15 cellular contexts compared by ENCODE assay signal in the genomic region with DNA sequence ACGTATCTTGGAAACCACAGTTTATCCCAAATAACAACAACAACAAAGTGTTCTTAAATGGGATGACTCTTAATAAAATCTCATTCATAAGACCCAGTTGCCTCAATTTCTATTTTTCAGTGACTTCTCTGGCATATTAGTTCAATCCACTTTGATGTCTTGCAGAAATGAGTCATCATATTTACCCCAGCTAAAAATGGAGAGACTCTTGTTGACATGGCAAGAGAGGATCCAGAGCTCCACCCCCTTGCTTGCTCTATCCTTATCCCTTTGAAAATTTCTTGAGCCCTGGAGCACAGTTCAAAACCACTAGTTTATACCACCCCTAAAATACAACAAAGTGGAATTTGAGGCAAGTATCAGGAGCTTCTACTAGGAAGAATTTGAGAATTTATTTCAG. TPM values are rescaled to one million over a fixed set of nuclear protein-coding genes. Genes with fewer than 3 reads are reported as not detected.
A peak's percentile ranks its signal among the peaks of the same experiment; 100 is the strongest.
DNase-seq lines count a peak whose midpoint lies in the region; ATAC-seq and TF ChIP-seq lines count a peak whose summit lies in the region.
"Had no signal": no experiment of that assay in that cellular context is flagged by ENCODE, and none has a peak within 500 bp of the region (broad histone marks: within the 10 kb centered on the region; RNA-seq: fewer than 3 reads in every experiment).

No MANE protein-coding gene starts in this region.

- H3K4me1 ChIP-seq in mammary epithelial cell (ENCODE audit: insufficient read depth, low read length) (no peaks in the 10 kb centered on the region), SK-N-SH (ENCODE audit: control insufficient read depth in 1 of 2, insufficient read depth in 2 of 2, low read depth in 1 of 2, low read length in 1 of 2) (peaks cover 0 to 3% of the 10 kb centered on the region in 2 experiments; a peak in 1 of 4 replicates), smooth muscle cell (ENCODE audit: low read depth) (peaks cover 55% of the 10 kb centered on the region), gastroesophageal sphincter (no peaks in the 10 kb centered on the region)

- no peaks in the 10 kb centered on the region for H3K27me3 Mint-ChIP-seq in MCF 10A (ENCODE audit: insufficient read depth, unreplicated experiment)

- peaks cover 7% of the 10 kb centered on the region for H3K36me3 ChIP-seq in mammary epithelial cell (ENCODE audit: insufficient read depth, low read length)
- peaks cover 83 to 96% of the 10 kb centered on the region in 2 experiments for H3K36me3 ChIP-seq in SK-N-SH (replicated peaks in 1 of 2; ENCODE audit: control insufficient read depth in 1 of 2, insufficient read depth in 2 of 2, low read length in 1 of 2)
- peaks cover 59% of the 10 kb centered on the region for H3K36me3 ChIP-seq in smooth muscle cell (ENCODE audit: low read depth)
- H3K36me3 ChIP-seq in gastroesophageal sphincter, result peaks cover 0 to 3% of the 10 kb centered on the region in 2 donors

- no peaks in the 10 kb centered on the region for H3K79me2 ChIP-seq in mammary epithelial cell (ENCODE audit: insufficient read depth, low read length)
- peaks cover 98% of the 10 kb centered on the region for H3K79me2 ChIP-seq in SK-N-SH (ENCODE audit: insufficient read depth)
- peaks cover 100% of the 10 kb centered on the region for H3K79me2 ChIP-seq in smooth muscle cell (ENCODE audit: low read depth)

- H3K4me3 Mint-ChIP-seq in MCF 10A (ENCODE audit: unreplicated experiment), result no peak overlapping the region

- H3K4me3 ChIP-seq in mammary epithelial cell (replicated peaks in 1 of 3; ENCODE audit: insufficient read depth in 1 of 3, low read depth in 2 of 3, low read length in 3 of 3) (no peak overlapping the region), SK-N-SH (ENCODE audit: low read depth in 2 of 2, low read length in 1 of 2) (no peak overlapping the region), smooth muscle cell (no peak overlapping the region), gastroesophageal sphincter (no peak overlapping the region)

- intact Hi-C loops in MCF 10A (cut with micrococcal nuclease) (no loop called here), mammary epithelial cell (cut with micrococcal nuclease) (no loop called here)

- CTCF ChIA-PET in MCF 10A (lab: Yijun Ruan, JAX) (interaction anchor here (0.6 to 0.8 kb wide), 3 partner anchors 275 to 851 kb away, joined by 3 to 5 read pairs (median 3); no protein-coding TSS in a partner anchor), mammary epithelial cell (lab: Charles Lee; ENCODE audit: low non-redundant PET) (no interaction called here), SK-N-SH (lab: Yijun Ruan, JAX) (interaction anchor here (0.8 kb wide), 1 partner anchor 9 kb away, joined by 3 read pairs; no protein-coding TSS in a partner anchor)

- peaks cover 16% of the 10 kb centered on the region for H3K36me3 Mint-ChIP-seq in MCF 10A (ENCODE audit: insufficient read depth, unreplicated experiment)

- no peak overlapping the region for H3K27ac ChIP-seq in mammary epithelial cell (ENCODE audit: insufficient read depth, low read depth, low read length)
- no peak overlapping the region for H3K27ac ChIP-seq in SK-N-SH (ENCODE audit: low read depth in 2 of 2, low read length in 1 of 2)
- peak overlapping the region; percentile 91 for H3K27ac ChIP-seq in smooth muscle cell (ENCODE audit: low read depth)
- no peak overlapping the region for H3K27ac ChIP-seq in gastroesophageal sphincter

- WGBS in mammary epithelial cell (ENCODE audit: low coverage, missing lambda C conversion rate), result 93% methylated on average over 1 of the region's 1 CpG
- 100% methylated on average over 1 of the region's 1 CpG for WGBS in SK-N-SH (ENCODE audit: low lambda C conversion rate)
- WGBS in smooth muscle cell (ENCODE audit: low lambda C conversion rate), result 21% methylated on average over 1 of the region's 1 CpG
- WGBS in gastroesophageal sphincter (ENCODE audit: low coverage in 1 of 2), 2 donors, result 67 to 77% methylated on average over 1 of the region's 1 CpG

- H3K4me1 Mint-ChIP-seq in MCF 10A (ENCODE audit: insufficient read depth, unreplicated experiment), result no peaks in the 10 kb centered on the region

- H3K9me2 ChIP-seq in SK-N-SH, result no peaks in the 10 kb centered on the region

- no peak for TF ChIP-seq POLR2A in gastroesophageal sphincter (IDR thresholded peaks at IDR 0.05)

- no peak overlapping the region for H3K27ac Mint-ChIP-seq in MCF 10A (ENCODE audit: low read depth, unreplicated experiment)

- no peaks in the 10 kb centered on the region for H3K27me3 ChIP-seq in mammary epithelial cell (ENCODE audit: insufficient read depth, low read length)
- H3K27me3 ChIP-seq in SK-N-SH (ENCODE audit: insufficient read depth), result no peaks in the 10 kb centered on the region
- no peaks in the 10 kb centered on the region for H3K27me3 ChIP-seq in smooth muscle cell (ENCODE audit: low read depth)
- no peaks in the 10 kb centered on the region for H3K27me3 ChIP-seq in gastroesophageal sphincter

- H3K9me3 ChIP-seq in mammary epithelial cell (replicated peaks; ENCODE audit: insufficient read depth, low read length), result no peaks in the 10 kb centered on the region
- H3K9me3 ChIP-seq in SK-N-SH, result no peaks in the 10 kb centered on the region; the same call in 1 of the 2 replicates
- H3K9me3 ChIP-seq in smooth muscle cell (replicated peaks; ENCODE audit: low read depth), result no peaks in the 10 kb centered on the region
- no peaks in the 10 kb centered on the region for H3K9me3 ChIP-seq in gastroesophageal sphincter

- TF ChIP-seq EP300 in SK-N-SH (IDR thresholded peaks at IDR 0.05; ENCODE audit: borderline replicate concordance in 1 of 2, low read depth in 1 of 2, low read length in 1 of 2), result no peak
- no peak for TF ChIP-seq EP300 in gastroesophageal sphincter (IDR thresholded peaks at IDR 0.05)

- no peaks in the 10 kb centered on the region for H3K9me3 Mint-ChIP-seq in MCF 10A (ENCODE audit: unreplicated experiment)

- no peak for TF ChIP-seq RAD21 in SK-N-SH (IDR thresholded peaks at IDR 0.05; ENCODE audit: low read length)

- dilution Hi-C loops in mammary epithelial cell (cut with HindIII; ENCODE audit: low sequenced_read_pairs), result no loop called here

- H2AFZ ChIP-seq in mammary epithelial cell (ENCODE audit: low read depth, low read length) (no peak overlapping the region), SK-N-SH (ENCODE audit: low read depth) (no peak overlapping the region), smooth muscle cell (ENCODE audit: low read depth) (no peak overlapping the region)

- no TSS peak for BruUV-seq in MCF 10A (replicated peaks; lab: Mats Ljungman, UMichigan)
- no TSS peak for BruUV-seq in mammary epithelial cell (replicated peaks; lab: Mats Ljungman, UMichigan)

- DNase-seq in MCF 10A (ENCODE audit: unreplicated experiment) (peak; percentile 31), mammary epithelial cell (no peak), SK-N-SH (no peak), iris pigment epithelial cell (ENCODE audit: low read depth) (peak; percentile 49), smooth muscle cell (lab: John Stamatoyannopoulos, UW; ENCODE audit: unreplicated experiment) (no peak), COLO829 (ENCODE audit: low spot score) (no peak)
- DNase-seq in activated CD8-positive, alpha-beta memory T cell treated with anti-CD3 and anti-CD28 coated beads for 24 hours, result no peak
- DNase-seq: C1 segment of cervical spinal cord, DMS153, Karpas-422, NCI-H1417, NCI-H2029, NCI-H2171 treated with DMSO at 0.1 percent for 48 hours, RPMI8226 had no signal

- TF ChIP-seq CTCF in MCF 10A (IDR thresholded peaks at IDR 0.05; ENCODE audit: unreplicated experiment) (no peak), mammary epithelial cell (conservative IDR thresholded peaks at IDR 0.05 in 1 of 2, IDR thresholded peaks at IDR 0.05 in 1 of 2; ENCODE audit: extremely low read depth in 1 of 2, insufficient read depth in 1 of 2, low read depth in 1 of 2, low read length in 2 of 2) (no peak), SK-N-SH (IDR thresholded peaks at IDR 0.05) (no peak), smooth muscle cell (IDR thresholded peaks at IDR 0.05; ENCODE audit: borderline replicate concordance, insufficient read depth, poor library complexity, severe bottlenecking) (no peak), gastroesophageal sphincter (IDR thresholded peaks at IDR 0.05) (no peak)

- H3K9ac ChIP-seq in mammary epithelial cell (ENCODE audit: insufficient read depth, low read length) (no peak overlapping the region), SK-N-SH (no peak overlapping the region), smooth muscle cell (ENCODE audit: low read depth) (no peak overlapping the region)

- H3F3A ChIP-seq in SK-N-SH (replicated peaks; ENCODE audit: insufficient read depth) (peaks cover 8% of the 10 kb centered on the region), smooth muscle cell (ENCODE audit: low read depth) (peaks cover 65% of the 10 kb centered on the region)

- POLR2A ChIA-PET in MCF 10A (lab: Yijun Ruan, JAX), result interaction anchor here (1.4 kb wide), 1 partner anchor 17 kb away, joined by 3 read pairs; no protein-coding TSS in a partner anchor
- POLR2A ChIA-PET in SK-N-SH (lab: Yijun Ruan, JAX), result no interaction called here

- no peak for ATAC-seq in gastroesophageal sphincter

- H4K20me1 ChIP-seq in mammary epithelial cell (ENCODE audit: insufficient read depth, low read length), result no peaks in the 10 kb centered on the region
- H4K20me1 ChIP-seq in SK-N-SH (ENCODE audit: insufficient read depth), result peaks cover 23% of the 10 kb centered on the region
- peaks cover 100% of the 10 kb centered on the region for H4K20me1 ChIP-seq in smooth muscle cell (ENCODE audit: low read depth)

- in situ Hi-C loops in mammary epithelial cell (cut with MboI; ENCODE audit: low sequenced_read_pairs in 2 of 2), result no loop called here

- H3K4me2 ChIP-seq in mammary epithelial cell (ENCODE audit: insufficient read depth, low read depth, low read length) (no peak overlapping the region), SK-N-SH (no peak overlapping the region), smooth muscle cell (peak overlapping the region; percentile 56)

TF ChIP-seq in SK-N-SH, 30 proteins besides CTCF, POLR2A, EP300 and RAD21:
- TF ChIP-seq JUND (IDR thresholded peaks at IDR 0.05) (0 out of 2 replicates have a peak, but pooled peaks have one; percentile 9), FOSL2 (IDR thresholded peaks at IDR 0.05; ENCODE audit: borderline replicate concordance, low read depth) (0 out of 2 replicates have a peak, but pooled peaks have one; percentile 5), TAF1 (IDR thresholded peaks at IDR 0.05; ENCODE audit: borderline replicate concordance, low read depth, low read length) (no peak)

RNA-seq across cellular contexts. Expression of gene VCAN, which starts 20.8 kb away (rescaled TPM):
- total RNA-seq in MCF 10A (2022) (44.1 and 50.6 TPM in 2 replicates), mammary epithelial cell (100 to 1,000 TPM in 1 of 2 donors, 10 to 100 TPM in 1; 82.9 to 234 TPM), smooth muscle cell (2,724 and 3,065 TPM in 2 replicates), gastroesophageal sphincter (100 to 1,000 TPM in 1 of 4 donors, 10 to 100 TPM in 3; 26.8 to 148 (median 65.8) TPM)
- polyA plus RNA-seq in mammary epithelial cell (28.7 TPM), SK-N-SH (2012; rRNA removed) (142 and 147 TPM in 2 replicates), smooth muscle cell (551 and 702 TPM in 2 replicates)
- polyA minus RNA-seq in mammary epithelial cell, result 73.9 TPM
- polyA plus RNA-seq in SK-N-SH (2012; cell fraction: cytosol; rRNA removed), result 128 and 146 TPM in 2 replicates
- 105 and 212 TPM in 2 replicates for polyA plus RNA-seq in SK-N-SH (2012; cell fraction: nucleus; rRNA removed)

Comparison
In these comparisons a context has a peak if more than half of its experiments do, and no peak if none do; other contexts are left out.
1. DNase-seq: peak in MCF 10A (single experiment) and iris pigment epithelial cell (single experiment); none in mammary epithelial cell (single experiment), SK-N-SH (single experiment), smooth muscle cell (single experiment), COLO829 (single experiment) and activated CD8-positive, alpha-beta memory T cell treated with anti-CD3 and anti-CD28 coated beads for 24 hours (single experiment).
2. RNA of gene VCAN, which starts 20.8 kb away (total RNA-seq): 2,724 to 3,065 TPM in smooth muscle cell; 82.9 to 234 TPM in mammary epithelial cell, 26.8 to 148 TPM in gastroesophageal sphincter and 44.1 to 50.6 TPM in MCF 10A; every median in the first group is over 10 times any median in the second.